Comparison of ENCODE assay signal across 26 cellular contexts in the genomic region with DNA sequence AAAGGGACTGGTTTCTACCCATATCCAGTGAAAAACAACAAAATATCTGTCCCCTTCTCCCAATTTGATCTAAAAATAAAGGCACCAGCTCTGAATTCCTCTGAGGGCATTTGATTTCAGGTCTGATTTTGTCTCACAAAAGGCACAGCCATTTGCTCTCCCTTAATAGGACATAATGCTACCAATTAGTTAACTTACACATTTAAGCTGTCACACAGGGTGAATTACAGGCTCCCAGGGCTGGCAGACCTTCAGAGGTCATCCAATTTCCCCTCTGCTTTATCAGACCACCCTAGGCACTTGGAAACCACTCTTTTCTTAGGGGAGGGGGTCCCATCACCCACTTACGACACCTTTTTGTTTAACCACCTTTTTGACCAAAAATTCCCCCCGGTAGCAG.
"Had no signal": no experiment of that assay in that cellular context is flagged by ENCODE, and none has a peak within 500 bp of the region (broad histone marks: within the 10 kb centered on the region; RNA-seq: fewer than 3 reads in every experiment).

No MANE protein-coding gene starts in this region.

- H3K4me3 Mint-ChIP-seq: activated CD8-positive, alpha-beta T cell treated with anti-CD3 and anti-CD28 coated beads for 36 hours; activated naive CD8-positive, alpha-beta T cell treated with anti-CD3 and anti-CD28 coated beads, Interleukin-2, amount 10 ng/mL, durations not matched to agents 7 days and 5 days; T-helper 1 cell treated with Interleukin-12 subunit alpha and Interleukin-12 subunit beta and Interleukin-4 antibody, amounts not matched to agents 30 μg/mL and 1 μg/mL, for 36 hours had no signal

- H3K4me3 ChIP-seq: adrenal gland, breast epithelium, colonic mucosa had no signal

- H3K27ac ChIP-seq: adrenal gland, breast epithelium, colonic mucosa had no signal

- ATAC-seq: activated CD4-positive, CD25-positive, alpha-beta regulatory T cell treated with anti-CD3 and anti-CD28 coated beads, Interleukin-2, amount 50 U/mL, for 24 hours; activated CD8-positive, alpha-beta T cell treated with anti-CD3 and anti-CD28 coated beads for 36 hours; Panc1; Right ventricle myocardium inferior had no signal

- H3K9me3 Mint-ChIP-seq: activated CD8-positive, alpha-beta T cell treated with anti-CD3 and anti-CD28 coated beads for 36 hours; activated naive CD8-positive, alpha-beta T cell treated with anti-CD3 and anti-CD28 coated beads, Interleukin-2, amount 10 ng/mL, durations not matched to agents 7 days and 5 days; T-helper 1 cell treated with Interleukin-12 subunit alpha and Interleukin-12 subunit beta and Interleukin-4 antibody, amounts not matched to agents 30 μg/mL and 1 μg/mL, for 36 hours had no signal

- H3K9me3 ChIP-seq: adrenal gland, breast epithelium, colonic mucosa had no signal

- H3K36me3 ChIP-seq: adrenal gland, breast epithelium, colonic mucosa had no signal

- H3K27ac Mint-ChIP-seq: activated CD8-positive, alpha-beta T cell treated with anti-CD3 and anti-CD28 coated beads for 36 hours; activated naive CD8-positive, alpha-beta T cell treated with anti-CD3 and anti-CD28 coated beads, Interleukin-2, amount 10 ng/mL, durations not matched to agents 7 days and 5 days; T-helper 1 cell treated with Interleukin-12 subunit alpha and Interleukin-12 subunit beta and Interleukin-4 antibody, amounts not matched to agents 30 μg/mL and 1 μg/mL, for 36 hours had no signal

- DNase-seq: activated CD4-positive, alpha-beta T cell treated with anti-CD3 and anti-CD28 coated beads for 4 hours; activated CD8-positive, alpha-beta memory T cell treated with anti-CD3 and anti-CD28 coated beads, Interleukin-2, amount 50 U/mL, for 4 hours; activated CD8-positive, alpha-beta T cell treated with anti-CD3 and anti-CD28 coated beads for 36 hours; activated naive CD4-positive, alpha-beta T cell treated with anti-CD3 and anti-CD28 coated beads, Interleukin-2, amount 50 U/mL, for 16 hours; activated naive CD8-positive, alpha-beta T cell treated with anti-CD3 and anti-CD28 coated beads, Interleukin-2, amount 10 ng/mL, durations not matched to agents 7 days and 5 days; adrenal gland; aorta; caudate nucleus; colonic mucosa; Kasumi-1; KBM-7; NCI-H1048; NCI-H146; NCI-H187 treated with DMSO at 0.1 percent for 48 hours; NCI-H2081 treated with DMSO at 0.1 percent for 48 hours; NCI-H2171; NCI-H345; NCI-H510A; NK-92 treated with Interleukin-12 subunit alpha and Interleukin-12 subunit beta, amount 100 ng/mL, for 24 hours; OCI-M1; RPMI8226 had no signal

- H3K27me3 ChIP-seq: adrenal gland, breast epithelium, colonic mucosa had no signal

- H3K36me3 Mint-ChIP-seq: activated naive CD8-positive, alpha-beta T cell treated with anti-CD3 and anti-CD28 coated beads, Interleukin-2, amount 10 ng/mL, durations not matched to agents 7 days and 5 days had no signal

- H3K4me1 Mint-ChIP-seq: activated naive CD8-positive, alpha-beta T cell treated with anti-CD3 and anti-CD28 coated beads, Interleukin-2, amount 10 ng/mL, durations not matched to agents 7 days and 5 days had no signal

- H3K4me1 ChIP-seq: adrenal gland, breast epithelium, colonic mucosa had no signal
